ENCODE assay signal across 18 cellular contexts in genomic region chr6:168155193-168155592, GRCh38.
A peak's percentile ranks its signal among the peaks of the same experiment; 100 is the strongest.
DNase-seq lines count a peak whose midpoint lies in the region; FAIRE-seq and TF ChIP-seq lines count a peak whose summit lies in the region.
"Had no signal": no experiment of that assay in that cellular context is flagged by ENCODE, and none has a peak within 500 bp of the region (broad histone marks: within the 10 kb centered on the region; RNA-seq: fewer than 3 reads in every experiment).

No MANE protein-coding gene starts in this region.

- H3K4me2 ChIP-seq in neural progenitor cell = no peak overlapping the region

- H3K9ac ChIP-seq in neural progenitor cell = no peak overlapping the region

- H3F3A ChIP-seq in neural progenitor cell (ENCODE audit: low read depth) = peaks cover 4% of the 10 kb centered on the region

- TF ChIP-seq CTCF in choroid plexus epithelial cell (conservative IDR thresholded peaks at IDR 0.05; ENCODE audit: low read depth, low read length) (no peak), neural progenitor cell (IDR thresholded peaks at IDR 0.05) (no peak), Calu3 (IDR thresholded peaks at IDR 0.05; ENCODE audit: unreplicated experiment) (no peak)

- H3K4me1 ChIP-seq in neural progenitor cell = peaks cover 20% of the 10 kb centered on the region

- H3K4me3 Mint-ChIP-seq in neural progenitor cell = no peak overlapping the region
- no peak overlapping the region for H3K4me3 Mint-ChIP-seq in Calu3 (ENCODE audit: low read depth, unreplicated experiment)
- H3K4me3 Mint-ChIP-seq: activated T-cell treated with anti-CD3 and anti-CD28 coated beads, Interleukin-2, amount 50 U/mL, for 4 hours; CD4-positive, alpha-beta T cell; T-helper 17 cell had no signal

- no peak overlapping the region for H2AFZ ChIP-seq in neural progenitor cell (replicated peaks)

- peak; percentile 42 for DNase-seq in Daoy (ENCODE audit: low read depth)
- peak; percentile 41 for DNase-seq in HTR-8/SVneo (ENCODE audit: insufficient read length, low spot score)
- peak; percentile 28 for DNase-seq in choroid plexus epithelial cell (ENCODE audit: low read depth)
- no peak for DNase-seq in neural progenitor cell (ENCODE audit: low spot score)
- DNase-seq in SIG-M5 treated with dmso at 0.1 percent for 504 hours (lab: John Stamatoyannopoulos, UW; ENCODE audit: unreplicated experiment) = no peak
- no peak for DNase-seq in inferior parietal cortex (ENCODE audit: extremely low spot score)
- DNase-seq in Calu3 = no peak
- no peak for DNase-seq in HEK293T (ENCODE audit: extremely low spot score)
- DNase-seq: activated CD4-positive, alpha-beta T cell treated with anti-CD3 and anti-CD28 coated beads for 48 hours; activated T-cell treated with anti-CD3 and anti-CD28 coated beads, Interleukin-2, amount 50 U/mL, for 4 hours; amygdala; CD4-positive, alpha-beta T cell; GDM1; Karpas-422; kidney; NCI-H524 treated with DMSO at 0.1 percent for 48 hours; T-helper 17 cell had no signal

- BruUV-seq in Calu3 (replicated peaks; lab: Mats Ljungman, UMichigan) = no TSS peak

- POLR2A ChIA-PET in HEK293T (lab: Yijun Ruan, JAX) = no interaction called here

- H3K27me3 ChIP-seq in neural progenitor cell = peaks cover 3% of the 10 kb centered on the region

- H3K9me3 ChIP-seq in neural progenitor cell (ENCODE audit: low read depth) = no peaks in the 10 kb centered on the region
- H3K9me3 ChIP-seq: tibial nerve had no signal

- H3K27me3 Mint-ChIP-seq in neural progenitor cell (ENCODE audit: insufficient read depth, low read depth) (peaks cover 28% of the 10 kb centered on the region), Calu3 (ENCODE audit: unreplicated experiment) (peaks cover 72% of the 10 kb centered on the region)

- no peak for FAIRE-seq in HTR-8/SVneo (lab: Jason Lieb, UNC)
- FAIRE-seq: kidney had no signal

- H3K4me1 Mint-ChIP-seq in neural progenitor cell = peaks cover 65% of the 10 kb centered on the region
- peaks cover 21% of the 10 kb centered on the region for H3K4me1 Mint-ChIP-seq in Calu3 (ENCODE audit: low read depth, unreplicated experiment)
- H3K4me1 Mint-ChIP-seq: T-helper 17 cell had no signal

- intact Hi-C loops in Calu3 (cut with micrococcal nuclease; ENCODE audit: unreplicated experiment) = loop anchor here (5.0 kb wide), 1 partner anchor 727 kb away; no protein-coding TSS in a partner anchor

- H3K4me3 ChIP-seq in choroid plexus epithelial cell (ENCODE audit: low read depth, low read length) (no peak overlapping the region), neural progenitor cell (no peak overlapping the region)
- H3K4me3 ChIP-seq: tibial nerve had no signal

- H3K36me3 Mint-ChIP-seq in neural progenitor cell = no peaks in the 10 kb centered on the region
- no peaks in the 10 kb centered on the region for H3K36me3 Mint-ChIP-seq in Calu3 (ENCODE audit: insufficient read depth, unreplicated experiment)

- H3K9me3 Mint-ChIP-seq in neural progenitor cell (no peaks in the 10 kb centered on the region), Calu3 (ENCODE audit: low read depth, unreplicated experiment) (no peaks in the 10 kb centered on the region)
- H3K9me3 Mint-ChIP-seq: activated T-cell treated with anti-CD3 and anti-CD28 coated beads, Interleukin-2, amount 50 U/mL, for 4 hours; CD4-positive, alpha-beta T cell had no signal

- peak overlapping the region; percentile 3 for H3K27ac Mint-ChIP-seq in neural progenitor cell
- H3K27ac Mint-ChIP-seq in Calu3 (ENCODE audit: unreplicated experiment) = no peak overlapping the region
- H3K27ac Mint-ChIP-seq: CD4-positive, alpha-beta T cell; T-helper 17 cell had no signal

- H3K79me2 ChIP-seq in neural progenitor cell (ENCODE audit: low read depth) = no peaks in the 10 kb centered on the region

- H4K20me1 ChIP-seq in neural progenitor cell (ENCODE audit: low read depth) = no peaks in the 10 kb centered on the region

- no peak overlapping the region for H3K27ac ChIP-seq in neural progenitor cell
- H3K27ac ChIP-seq: tibial nerve had no signal

- CTCF ChIA-PET in Calu3 (lab: Charles Lee) = no interaction called here
- CTCF ChIA-PET in HEK293T (lab: Yijun Ruan, JAX) = no interaction called here

- no peaks in the 10 kb centered on the region for H3K36me3 ChIP-seq in neural progenitor cell
- H3K36me3 ChIP-seq: tibial nerve had no signal

TF ChIP-seq in HEK293T, 16 proteins besides CTCF, POLR2A, EP300 and RAD21:
- TF ChIP-seq ELF4 (IDR thresholded peaks at IDR 0.05) (no peak), NFRKB (IDR thresholded peaks at IDR 0.05) (no peak), CTBP1 (IDR thresholded peaks at IDR 0.05; ENCODE audit: borderline replicate concordance) (no peak), SP1 (IDR thresholded peaks at IDR 0.05) (no peak), ARNT (IDR thresholded peaks at IDR 0.05) (no peak), TARDBP (IDR thresholded peaks at IDR 0.05) (no peak)

Comparison
In these comparisons a context has a peak if more than half of its experiments do, and no peak if none do; other contexts are left out.
1. DNase-seq: peak in Daoy (single experiment), HTR-8/SVneo (single experiment) and choroid plexus epithelial cell (single experiment); none in neural progenitor cell (single experiment), SIG-M5 treated with dmso at 0.1 percent for 504 hours (single experiment), inferior parietal cortex (single experiment), Calu3 (single experiment) and HEK293T (single experiment).